In the genomic region with DNA sequence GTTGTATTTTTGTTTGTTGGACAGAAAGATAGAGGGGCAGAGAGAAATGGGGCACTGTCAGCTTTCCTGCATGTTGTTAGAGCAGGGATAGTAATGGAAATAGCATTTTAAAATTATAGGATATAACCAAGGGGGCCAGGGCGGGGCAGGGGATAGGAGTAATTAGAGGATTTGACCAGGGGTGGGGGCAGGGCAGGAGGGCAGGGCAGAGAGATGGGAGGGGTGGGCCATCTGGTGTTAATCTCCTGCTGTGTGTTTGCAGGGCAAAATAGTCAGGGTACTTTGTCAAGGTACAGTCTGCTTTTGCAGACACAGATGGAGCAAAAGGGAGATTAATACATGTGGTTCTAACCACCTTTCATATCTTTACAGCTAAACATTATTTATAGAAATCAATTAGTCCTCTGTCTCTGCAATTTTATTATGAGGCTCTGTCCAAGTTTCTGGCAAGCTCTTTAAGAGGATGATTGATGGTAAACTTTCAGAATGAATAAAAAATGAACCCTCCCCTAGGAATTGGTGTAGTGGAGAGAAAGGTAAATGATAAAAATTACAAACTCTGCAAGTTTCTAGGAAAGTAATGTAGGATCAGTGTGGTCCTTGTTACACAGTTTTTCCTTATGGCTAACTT, we compare ENCODE assay signal across 17 cellular contexts. TPM values are rescaled to one million over a fixed set of nuclear protein-coding genes. Genes with fewer than 3 reads are reported as not detected.
"Had no signal": no experiment of that assay in that cellular context is flagged by ENCODE, and none has a peak within 500 bp of the region (broad histone marks: within the 10 kb centered on the region; RNA-seq: fewer than 3 reads in every experiment).

No MANE protein-coding gene starts in this region.

- H3K4me1 ChIP-seq: foreskin keratinocyte had no signal

- H3K27ac Mint-ChIP-seq: activated naive CD8-positive, alpha-beta T cell; memory B cell; nephron progenitor cell; T-helper 1 cell treated with Interleukin-12 subunit alpha and Interleukin-12 subunit beta and Interleukin-4 antibody, amounts not matched to agents 30 μg/mL and 1 μg/mL, for 36 hours had no signal

- H3K4me1 Mint-ChIP-seq: memory B cell had no signal

- H3K27me3 ChIP-seq: foreskin keratinocyte, left lung had no signal

- H3K9me3 Mint-ChIP-seq: memory B cell; nephron progenitor cell; T-helper 1 cell treated with Interleukin-12 subunit alpha and Interleukin-12 subunit beta and Interleukin-4 antibody, amounts not matched to agents 30 μg/mL and 1 μg/mL, for 36 hours had no signal

- ATAC-seq: foreskin keratinocyte, left lung had no signal

- H3K36me3 Mint-ChIP-seq: activated naive CD8-positive, alpha-beta T cell; memory B cell had no signal

- H3K4me3 Mint-ChIP-seq: activated naive CD8-positive, alpha-beta T cell; memory B cell; nephron progenitor cell; T-helper 1 cell treated with Interleukin-12 subunit alpha and Interleukin-12 subunit beta and Interleukin-4 antibody, amounts not matched to agents 30 μg/mL and 1 μg/mL, for 36 hours had no signal

- H3K27ac ChIP-seq: foreskin keratinocyte had no signal

- FAIRE-seq: bronchial epithelial cell, keratinocyte had no signal

- H3K9me3 ChIP-seq: left lung had no signal

- H3K36me3 ChIP-seq: left lung had no signal

- DNase-seq: activated CD4-positive, CD25-positive, alpha-beta regulatory T cell; activated effector memory CD4-positive, alpha-beta T cell treated with Interleukin-2 at 50 U/mL for 16 hours; activated T-cell treated with anti-CD3 and anti-CD28 coated beads, Interleukin-2, amount 50 U/mL, for 1 hour; anterior cingulate cortex; foreskin keratinocyte; head of caudate nucleus; left lung; nephron progenitor cell; stimulated activated CD4-positive, alpha-beta T cell treated with anti-CD3 and anti-CD28 coated beads, Interleukin-12 subunit alpha, Interleukin-12 subunit beta, amount 100 ng/mL, for 4 hours; stimulated activated naive CD4-positive, alpha-beta T cell treated with Interleukin-2 at 50 U/mL for 16 hours; trophoblast cell had no signal

- H3K4me3 ChIP-seq: left lung had no signal

RNA-seq across cellular contexts. Expression of a gene that starts 6.6 kb away (rescaled TPM):
- total RNA-seq: foreskin keratinocyte, osteocyte had no signal
- polyA plus RNA-seq: foreskin keratinocyte had no signal
